ENCODE assay signal across 19 cellular contexts in the genomic region with DNA sequence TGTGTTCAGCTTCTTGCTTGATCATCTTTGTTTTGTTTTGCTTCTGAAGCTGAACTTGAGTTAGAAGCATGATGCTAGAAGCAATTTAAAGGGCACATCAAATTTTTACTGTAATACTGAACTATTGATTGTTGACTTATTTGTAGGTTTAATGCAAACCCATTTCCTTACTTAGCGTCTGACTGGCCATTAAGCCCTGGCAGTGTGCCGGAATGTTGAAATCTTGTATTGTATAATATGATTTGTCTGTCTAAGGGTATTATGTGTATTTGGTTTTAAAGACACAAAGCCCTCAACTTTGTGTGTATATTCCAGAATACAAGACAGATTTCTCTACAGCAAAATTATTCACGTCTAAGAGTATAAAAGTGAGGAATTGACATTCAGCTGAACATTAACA. TPM values are rescaled to one million over a fixed set of nuclear protein-coding genes. Genes with fewer than 3 reads are reported as not detected.
DNase-seq lines count a peak whose midpoint lies in the region; ATAC-seq and TF ChIP-seq lines count a peak whose summit lies in the region.
"Had no signal": no experiment of that assay in that cellular context is flagged by ENCODE, and none has a peak within 500 bp of the region (broad histone marks: within the 10 kb centered on the region; RNA-seq: fewer than 3 reads in every experiment).

No MANE protein-coding gene starts in this region.

- no peak overlapping the region for H3K18ac ChIP-seq in IMR-90 (ENCODE audit: low read depth, low read length)

- H2AK5ac ChIP-seq in IMR-90 (ENCODE audit: low read depth, low read length): no peak overlapping the region

- CTCF ChIA-PET in IMR-90 (lab: Yijun Ruan, JAX): no interaction called here

- H3K56ac ChIP-seq in IMR-90 (ENCODE audit: extremely low read depth, insufficient read depth, low read length): no peak overlapping the region

- H4K5ac ChIP-seq in IMR-90 (ENCODE audit: low read depth, low read length): no peak overlapping the region

- H3K14ac ChIP-seq in IMR-90 (replicated peaks; ENCODE audit: low read depth, low read length): no peak overlapping the region

- H2BK5ac ChIP-seq in IMR-90 (ENCODE audit: low read depth, low read length, poor library complexity, severe bottlenecking): no peak overlapping the region

- H3K27ac ChIP-seq in IMR-90 (ENCODE audit: insufficient read depth, low read length) (no peak overlapping the region), prostate gland (peak overlapping the region; percentile 46 to 58), sigmoid colon (peak overlapping the region in 1 of 4 donors; percentile 24)
- H3K27ac ChIP-seq: C4-2B, HL-60 had no signal

- H3K27me3 ChIP-seq in IMR-90 (ENCODE audit: control insufficient read depth, insufficient read depth, low read length) (no peaks in the 10 kb centered on the region), adipocyte (replicated peaks; ENCODE audit: control insufficient read depth, insufficient read depth, low read length) (no peaks in the 10 kb centered on the region), prostate gland (replicated peaks; ENCODE audit: insufficient read depth) (no peaks in the 10 kb centered on the region), sigmoid colon (no peaks in the 10 kb centered on the region)

- H3K4me3 ChIP-seq in IMR-90 (ENCODE audit: insufficient read depth, low read depth, low read length): no peak overlapping the region
- H3K4me3 ChIP-seq in adipocyte (ENCODE audit: low read length): no peak overlapping the region
- H3K4me3 ChIP-seq in fibroblast of pulmonary artery (replicated peaks; ENCODE audit: low read depth, low read length): no peak overlapping the region
- peak overlapping the region in 1 of 2 donors; percentile 16 for H3K4me3 ChIP-seq in prostate gland
- H3K4me3 ChIP-seq in sigmoid colon: no peak overlapping the region

- TF ChIP-seq CTCF in IMR-90 (conservative IDR thresholded peaks at IDR 0.05; ENCODE audit: low read depth, low read length) (no peak), fibroblast of pulmonary artery (IDR thresholded peaks at IDR 0.05; ENCODE audit: low read length, missing control alignments) (no peak), prostate gland (IDR thresholded peaks at IDR 0.05) (no peak), sigmoid colon (IDR thresholded peaks at IDR 0.05) (no peak)

- intact Hi-C loops in IMR-90 (cut with micrococcal nuclease): no loop called here
- intact Hi-C loops in prostate gland (cut with DNase I): no loop called here
- intact Hi-C loops in sigmoid colon (cut with DNase I): no loop called here

- H4K91ac ChIP-seq in IMR-90 (ENCODE audit: insufficient read depth, low read depth, low read length): no peak overlapping the region

- no peak overlapping the region for H3K23ac ChIP-seq in IMR-90 (ENCODE audit: low read depth, low read length)

- peak overlapping the region; percentile 29; the same call in 1 of the 2 replicates for H2BK120ac ChIP-seq in IMR-90 (ENCODE audit: low read depth, low read length)

- no peak for TF ChIP-seq RAD21 in IMR-90 (IDR thresholded peaks at IDR 0.05; ENCODE audit: low read length)

- H3K36me3 ChIP-seq in IMR-90 (ENCODE audit: control insufficient read depth, insufficient read depth, low read length) (no peaks in the 10 kb centered on the region), adipocyte (ENCODE audit: control insufficient read depth, insufficient read depth, low read length, severe bottlenecking) (peaks cover 4% of the 10 kb centered on the region), prostate gland (no peaks in the 10 kb centered on the region), sigmoid colon (no peaks in the 10 kb centered on the region)

- H3K9me1 ChIP-seq in IMR-90 (ENCODE audit: insufficient read depth, low read length): no peaks in the 10 kb centered on the region; the same call in 1 of the 2 replicates

- TF ChIP-seq POLR2A in IMR-90 (IDR thresholded peaks at IDR 0.05; ENCODE audit: low read depth, low read length) (no peak), prostate gland (IDR thresholded peaks at IDR 0.05) (no peak), sigmoid colon (IDR thresholded peaks at IDR 0.05) (no peak)

- 0 out of 2 replicates have a peak overlapping the region, but pooled peaks have one; percentile 43 for H3K4ac ChIP-seq in IMR-90 (ENCODE audit: low read depth, low read length)

- ATAC-seq in IMR-90 (ENCODE audit: low read depth): no peak

- 0 out of 2 replicates have a peak overlapping the region, but pooled peaks have one; percentile 27 for H2BK20ac ChIP-seq in IMR-90 (ENCODE audit: low read depth, low read length)

- dilution Hi-C loops in IMR-90 (cut with HindIII; ENCODE audit: low sequenced_read_pairs, unreplicated experiment): no loop called here

- no peak overlapping the region for H4K8ac ChIP-seq in IMR-90 (ENCODE audit: low read depth in 2 of 2, low read length in 2 of 2)

- TF ChIP-seq EP300 in sigmoid colon (IDR thresholded peaks at IDR 0.05): no peak

- no peak overlapping the region for H2AFZ ChIP-seq in IMR-90 (replicated peaks; ENCODE audit: low read length, poor library complexity)

- H3K9me3 ChIP-seq in IMR-90 (ENCODE audit: control insufficient read depth, insufficient read depth, low read length): no peaks in the 10 kb centered on the region
- H3K9me3 ChIP-seq in adipocyte (ENCODE audit: control insufficient read depth, low read length): no peaks in the 10 kb centered on the region
- no peaks in the 10 kb centered on the region for H3K9me3 ChIP-seq in prostate gland
- H3K9me3 ChIP-seq in sigmoid colon: no peaks in the 10 kb centered on the region

- H4K20me1 ChIP-seq in IMR-90 (ENCODE audit: insufficient read depth, low read length): no peaks in the 10 kb centered on the region

- no TSS peak for BruUV-seq in IMR-90 (replicated peaks; lab: Mats Ljungman, UMichigan)

- no CpG with 5 or more reads among the region's 3 CpGs for WGBS in IMR-90 (ENCODE audit: extremely low coverage in 2 of 2, insufficient read length in 1 of 2), 2 experiments
- WGBS in prostate gland: 35% methylated on average over 3 of the region's 3 CpGs
- 27 to 63% methylated on average over 3 of the region's 3 CpGs for WGBS in sigmoid colon, 2 donors

- in situ Hi-C loops in IMR-90 (cut with MboI; ENCODE audit: low sequenced_read_pairs): no loop called here

- H3K9ac ChIP-seq in IMR-90 (ENCODE audit: low read depth, low read length) (no peak overlapping the region), adipocyte (ENCODE audit: low read length) (no peak overlapping the region)

- H3K4me1 ChIP-seq in IMR-90 (ENCODE audit: control insufficient read depth, insufficient read depth, low read length): peaks cover 17% of the 10 kb centered on the region
- H3K4me1 ChIP-seq in adipocyte (ENCODE audit: control insufficient read depth, insufficient read depth, low read length): peaks cover 21% of the 10 kb centered on the region
- peaks cover 31% of the 10 kb centered on the region for H3K4me1 ChIP-seq in prostate gland (replicated peaks)
- H3K4me1 ChIP-seq in sigmoid colon: peaks cover 0 to 15% (median 13%) of the 10 kb centered on the region in 4 donors

- no peak overlapping the region for H2BK15ac ChIP-seq in IMR-90 (ENCODE audit: low read depth, low read length)

- H3K4me2 ChIP-seq in IMR-90 (ENCODE audit: low read depth, low read length): peak overlapping the region; percentile 5; the same call in 1 of the 2 replicates

- no peak overlapping the region for H2AK9ac ChIP-seq in IMR-90 (replicated peaks; ENCODE audit: low read depth, low read length, poor library complexity)

- peaks cover 31 to 46% of the 10 kb centered on the region in 2 experiments for H3K79me1 ChIP-seq in IMR-90 (ENCODE audit: low read depth in 1 of 2, low read length in 2 of 2)

- POLR2A ChIA-PET in IMR-90 (lab: Charles Lee; ENCODE audit: unreplicated experiment): no interaction called here

- DNase-seq in IMR-90 (peak; percentile 23), adipocyte (ENCODE audit: low read depth) (peak; percentile 47), fibroblast of pulmonary artery (ENCODE audit: low read depth) (peak; percentile 23), prostate gland (ENCODE audit: low spot score) (no peak), HuH-7 (ENCODE audit: low spot score) (no peak), sigmoid colon (no peak), dermis blood vessel endothelial cell (no peak)
- DNase-seq: AML-193, DMS79 treated with DMSO at 0.1 percent for 48 hours, H7, Kasumi-1, MM.1S, NCI-H1092 treated with DMSO at 0.1 percent for 48 hours, NCI-H2081 treated with DMSO at 0.1 percent for 48 hours, NCI-H446 treated with DMSO at 0.1 percent for 48 hours, OCI-M1, Right ventricle myocardium superior had no signal

TF ChIP-seq in IMR-90, 13 proteins besides CTCF, POLR2A, EP300 and RAD21 (continues in another document):
- TF ChIP-seq FOS (IDR thresholded peaks at IDR 0.05; ENCODE audit: low read depth, low read length) (no peak), MXI1 (IDR thresholded peaks at IDR 0.05; ENCODE audit: borderline replicate concordance, low read depth, low read length) (no peak), MAZ (IDR thresholded peaks at IDR 0.05; ENCODE audit: borderline replicate concordance, low read depth, low read length) (no peak), RFX5 (IDR thresholded peaks at IDR 0.05; ENCODE audit: low read depth, low read length) (no peak)
- TF ChIP-seq, protein P1, sequence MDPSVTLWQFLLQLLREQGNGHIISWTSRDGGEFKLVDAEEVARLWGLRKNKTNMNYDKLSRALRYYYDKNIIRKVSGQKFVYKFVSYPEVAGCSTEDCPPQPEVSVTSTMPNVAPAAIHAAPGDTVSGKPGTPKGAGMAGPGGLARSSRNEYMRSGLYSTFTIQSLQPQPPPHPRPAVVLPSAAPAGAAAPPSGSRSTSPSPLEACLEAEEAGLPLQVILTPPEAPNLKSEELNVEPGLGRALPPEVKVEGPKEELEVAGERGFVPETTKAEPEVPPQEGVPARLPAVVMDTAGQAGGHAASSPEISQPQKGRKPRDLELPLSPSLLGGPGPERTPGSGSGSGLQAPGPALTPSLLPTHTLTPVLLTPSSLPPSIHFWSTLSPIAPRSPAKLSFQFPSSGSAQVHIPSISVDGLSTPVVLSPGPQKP (IDR thresholded peaks at IDR 0.05; ENCODE audit: borderline replicate concordance, low read depth, low read length): no peak
- TF ChIP-seq, protein P2, sequence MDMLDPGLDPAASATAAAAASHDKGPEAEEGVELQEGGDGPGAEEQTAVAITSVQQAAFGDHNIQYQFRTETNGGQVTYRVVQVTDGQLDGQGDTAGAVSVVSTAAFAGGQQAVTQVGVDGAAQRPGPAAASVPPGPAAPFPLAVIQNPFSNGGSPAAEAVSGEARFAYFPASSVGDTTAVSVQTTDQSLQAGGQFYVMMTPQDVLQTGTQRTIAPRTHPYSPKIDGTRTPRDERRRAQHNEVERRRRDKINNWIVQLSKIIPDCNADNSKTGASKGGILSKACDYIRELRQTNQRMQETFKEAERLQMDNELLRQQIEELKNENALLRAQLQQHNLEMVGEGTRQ (IDR thresholded peaks at IDR 0.05; ENCODE audit: low read depth, low read length): no peak

RNA-seq across cellular contexts. Expression of a gene that starts 39.7 kb away (rescaled TPM):
- total RNA-seq in IMR-90 (2012; rRNA removed) (70.3 and 72.6 TPM in 2 replicates), prostate gland (10 to 100 TPM; 38.8 to 73.3 TPM), sigmoid colon (10 to 100 TPM; 20.2 to 35.5 (median 22.2) TPM), dermis blood vessel endothelial cell (59.7 and 98.4 TPM in 2 replicates)
- polyA plus RNA-seq in IMR-90 (2012; rRNA removed) (54.6 and 55.3 TPM in 2 replicates), sigmoid colon (10 to 100 TPM; 13.8 to 35.8 (median 18.3) TPM)
- 22.3 and 25.1 TPM in 2 replicates for polyA plus RNA-seq in IMR-90 (2012; cell fraction: cytosol; rRNA removed)
- 38.7 and 57.2 TPM in 2 replicates for polyA plus RNA-seq in IMR-90 (2012; cell fraction: nucleus; rRNA removed; ENCODE audit: low replicate concordance)

Comparison
In these comparisons a context has a peak if more than half of its experiments do, and no peak if none do; other contexts are left out.
1. DNase-seq: peak in IMR-90 (single experiment), adipocyte (single experiment) and fibroblast of pulmonary artery (single experiment); none in prostate gland (single experiment), HuH-7 (single experiment), sigmoid colon (single experiment) and dermis blood vessel endothelial cell (single experiment).